29 cellular contexts compared by ENCODE assay signal in the genomic region with DNA sequence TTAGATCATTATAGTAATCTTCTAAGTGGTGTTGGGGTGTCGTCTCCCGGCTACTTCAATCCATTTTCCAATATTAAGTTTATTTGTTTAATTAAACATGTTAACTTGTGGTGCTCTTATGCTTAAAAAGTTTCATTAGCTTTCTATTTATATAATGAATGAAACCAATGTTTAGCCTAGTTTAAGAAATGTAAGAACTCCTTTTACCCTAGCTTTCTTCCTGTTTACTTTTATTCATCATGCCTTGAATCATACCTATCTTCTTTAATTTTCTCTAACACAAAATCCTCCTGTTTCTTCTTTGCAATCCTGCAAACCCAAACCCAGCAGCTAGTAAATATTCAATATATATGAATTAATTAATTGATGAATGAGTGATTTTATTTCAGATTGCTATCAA.
"Had no signal": no experiment of that assay in that cellular context is flagged by ENCODE, and none has a peak within 500 bp of the region (broad histone marks: within the 10 kb centered on the region; RNA-seq: fewer than 3 reads in every experiment).

No MANE protein-coding gene starts in this region.

- H3K27ac Mint-ChIP-seq: stimulated activated effector memory CD8-positive, alpha-beta T cell treated with anti-CD3 and anti-CD28 coated beads, Interleukin-12 subunit alpha, Interleukin-12 subunit beta, amount 100 ng/mL, for 72 hours; stimulated activated memory B cell treated with anti-CD40 and anti-IgM and Interleukin-4, amounts not matched to agents 10 μg/mL and 1 μg/mL and 100 μg/mL, for 72 hours; stimulated activated naive B cell treated with anti-CD40 and anti-IgM and Interleukin-4, amounts not matched to agents 10 μg/mL and 1 μg/mL and 100 μg/mL, for 72 hours; stimulated activated naive CD8-positive, alpha-beta T cell treated with anti-CD3 and anti-CD28 coated beads, Interleukin-15, amount 100 ng/mL, for 72 hours; stimulated activated naive CD8-positive, alpha-beta T cell treated with anti-CD3 and anti-CD28 coated beads, Interleukin-15, Interleukin-2, amounts not matched to agents 100 ng/mL and 50 ng/mL, for 24 hours; type B pancreatic cell had no signal

- H3K9me3 ChIP-seq: stomach, suprapubic skin, testis, thoracic aorta, thyroid gland, tibial artery, tibial nerve, transverse colon, upper lobe of left lung, upper lobe of right lung, uterus, vagina had no signal

- H3K9me3 Mint-ChIP-seq: stimulated activated memory B cell treated with anti-CD40 and anti-IgM and Interleukin-4, amounts not matched to agents 10 μg/mL and 1 μg/mL and 100 μg/mL, for 72 hours; type B pancreatic cell had no signal

- H3K27ac ChIP-seq: stomach, suprapubic skin, testis, thoracic aorta, thyroid gland, tibial artery, tibial nerve, transverse colon, upper lobe of left lung, upper lobe of right lung, uterus, vagina had no signal

- FAIRE-seq: urothelium cell line had no signal

- H3K27me3 Mint-ChIP-seq: stimulated activated memory B cell treated with anti-CD40 and anti-IgM and Interleukin-4, amounts not matched to agents 10 μg/mL and 1 μg/mL and 100 μg/mL, for 72 hours; stimulated activated naive B cell treated with anti-CD40 and anti-IgM and Interleukin-4, amounts not matched to agents 10 μg/mL and 1 μg/mL and 100 μg/mL, for 72 hours; stimulated activated naive CD8-positive, alpha-beta T cell treated with anti-CD3 and anti-CD28 coated beads, Interleukin-15, amount 100 ng/mL, for 72 hours; stimulated activated naive CD8-positive, alpha-beta T cell treated with anti-CD3 and anti-CD28 coated beads, Interleukin-15, Interleukin-2, amounts not matched to agents 100 ng/mL and 50 ng/mL, for 24 hours; type B pancreatic cell had no signal

- H3K4me1 Mint-ChIP-seq: stimulated activated effector memory CD8-positive, alpha-beta T cell treated with anti-CD3 and anti-CD28 coated beads, Interleukin-12 subunit alpha, Interleukin-12 subunit beta, amount 100 ng/mL, for 72 hours; stimulated activated memory B cell treated with anti-CD40 and anti-IgM and Interleukin-4, amounts not matched to agents 10 μg/mL and 1 μg/mL and 100 μg/mL, for 72 hours; stimulated activated naive B cell treated with anti-CD40 and anti-IgM and Interleukin-4, amounts not matched to agents 10 μg/mL and 1 μg/mL and 100 μg/mL, for 72 hours; stimulated activated naive CD8-positive, alpha-beta T cell treated with anti-CD3 and anti-CD28 coated beads, Interleukin-15, amount 100 ng/mL, for 72 hours had no signal

- H3K4me3 Mint-ChIP-seq: stimulated activated effector memory CD8-positive, alpha-beta T cell treated with anti-CD3 and anti-CD28 coated beads, Interleukin-12 subunit alpha, Interleukin-12 subunit beta, amount 100 ng/mL, for 72 hours; stimulated activated memory B cell treated with anti-CD40 and anti-IgM and Interleukin-4, amounts not matched to agents 10 μg/mL and 1 μg/mL and 100 μg/mL, for 72 hours; stimulated activated naive B cell treated with anti-CD40 and anti-IgM and Interleukin-4, amounts not matched to agents 10 μg/mL and 1 μg/mL and 100 μg/mL, for 72 hours; stimulated activated naive CD8-positive, alpha-beta T cell treated with anti-CD3 and anti-CD28 coated beads, Interleukin-15, amount 100 ng/mL, for 72 hours; stimulated activated naive CD8-positive, alpha-beta T cell treated with anti-CD3 and anti-CD28 coated beads, Interleukin-15, Interleukin-2, amounts not matched to agents 100 ng/mL and 50 ng/mL, for 24 hours; type B pancreatic cell had no signal

- H3K4me3 ChIP-seq: stomach, suprapubic skin, testis, thoracic aorta, thyroid gland, tibial artery, tibial nerve, transverse colon, upper lobe of left lung, upper lobe of right lung, uterus, vagina had no signal

- ATAC-seq: stimulated activated effector memory CD8-positive, alpha-beta T cell treated with anti-CD3 and anti-CD28 coated beads, Interleukin-12 subunit alpha, Interleukin-12 subunit beta, amount 100 ng/mL, for 72 hours; stimulated activated memory B cell treated with anti-CD40 and anti-IgM and Interleukin-4, amounts not matched to agents 10 μg/mL and 1 μg/mL and 100 μg/mL, for 72 hours; stimulated activated naive B cell treated with anti-CD40 and anti-IgM and Interleukin-4, amounts not matched to agents 10 μg/mL and 1 μg/mL and 100 μg/mL, for 72 hours; stimulated activated naive CD8-positive, alpha-beta T cell treated with anti-CD3 and anti-CD28 coated beads, Interleukin-15, amount 100 ng/mL, for 72 hours; stimulated activated naive CD8-positive, alpha-beta T cell treated with anti-CD3 and anti-CD28 coated beads, Interleukin-15, Interleukin-2, amounts not matched to agents 100 U/mL and 50 U/mL, for 24 hours; upper lobe of right lung had no signal

- H3K36me3 Mint-ChIP-seq: stimulated activated effector memory CD8-positive, alpha-beta T cell treated with anti-CD3 and anti-CD28 coated beads, Interleukin-12 subunit alpha, Interleukin-12 subunit beta, amount 100 ng/mL, for 72 hours; stimulated activated memory B cell treated with anti-CD40 and anti-IgM and Interleukin-4, amounts not matched to agents 10 μg/mL and 1 μg/mL and 100 μg/mL, for 72 hours; stimulated activated naive B cell treated with anti-CD40 and anti-IgM and Interleukin-4, amounts not matched to agents 10 μg/mL and 1 μg/mL and 100 μg/mL, for 72 hours; type B pancreatic cell had no signal

- H3K4me1 ChIP-seq: stomach, suprapubic skin, testis, thyroid gland, tibial artery, tibial nerve, transverse colon, upper lobe of left lung, upper lobe of right lung, uterus, vagina had no signal

- DNase-seq: stimulated activated CD4-positive, alpha-beta T cell treated with anti-CD3 and anti-CD28 coated beads, Interleukin-2, amount 100 ng/mL, for 48 hours; stimulated activated CD4-positive, alpha-beta T cell treated with anti-CD3 and anti-CD28 coated beads, Interleukin-4, amount 100 ng/mL, for 1 hour; stimulated activated CD4-positive, alpha-beta T cell treated with anti-CD3 and anti-CD28 coated beads, Interleukin-4, amount 100 ng/mL, for 24 hours; stimulated activated CD4-positive, alpha-beta T cell treated with anti-CD3 and anti-CD28 coated beads, Interleukin-4, amount 100 ng/mL, for 4 hours; stimulated activated CD8-positive, alpha-beta memory T cell treated with anti-CD3 and anti-CD28 coated beads, Interleukin-4, amount 100 ng/mL, for 48 hours; stimulated activated naive B cell treated with anti-CD40 and anti-IgM and Interleukin-4, amounts not matched to agents 10 μg/mL and 1 μg/mL and 100 μg/mL, for 72 hours; stimulated activated naive CD4-positive, alpha-beta T cell; stimulated activated naive CD4-positive, alpha-beta T cell treated with Interleukin-2 at 50 U/mL for 16 hours; stimulated activated naive CD8-positive, alpha-beta T cell treated with anti-CD3 and anti-CD28 coated beads, Interleukin-15, amount 100 ng/mL, for 72 hours; stimulated activated naive CD8-positive, alpha-beta T cell treated with anti-CD3 and anti-CD28 coated beads, Interleukin-15, Interleukin-2, amounts not matched to agents 100 U/mL and 50 U/mL, for 24 hours; stomach; substantia nigra; testis; thyroid gland; tibial artery; transverse colon; trophoblast cell; upper lobe of left lung; upper lobe of right lung; uterus had no signal

- H3K36me3 ChIP-seq: stomach, suprapubic skin, thoracic aorta, thyroid gland, tibial artery, tibial nerve, transverse colon, upper lobe of left lung, upper lobe of right lung, uterus, vagina had no signal

- H3K27me3 ChIP-seq: stomach, suprapubic skin, testis, thyroid gland, tibial artery, tibial nerve, transverse colon, upper lobe of left lung, upper lobe of right lung, uterus, vagina had no signal
